Comparison of ENCODE assay signal across 9 cellular contexts in genomic region chr1:16168144-16168496, GRCh38. TPM values are rescaled to one million over a fixed set of nuclear protein-coding genes. Genes with fewer than 3 reads are reported as not detected.
A peak's percentile ranks its signal among the peaks of the same experiment; 100 is the strongest.
DNase-seq lines count a peak whose midpoint lies in the region; ATAC-seq and TF ChIP-seq lines count a peak whose summit lies in the region.
"Not testable (repeated sequence)": the region's sequence is repeated elsewhere in the genome, so short reads cannot be mapped to it uniquely, and the experiment has no call there.
"Had no signal": no experiment of that assay in that cellular context is flagged by ENCODE, and none has a peak within 500 bp of the region (broad histone marks: within the 10 kb centered on the region; RNA-seq: fewer than 3 reads in every experiment).

No MANE protein-coding gene starts in this region.

- not testable (repeated sequence) for H3K9me2 ChIP-seq in MM.1S (replicated peaks; ENCODE audit: insufficient read depth, low read length)

- H3K4me1 Mint-ChIP-seq in activated CD4-positive, alpha-beta T cell treated with anti-CD3 and anti-CD28 coated beads for 36 hours: peaks cover 43% of the 10 kb centered on the region

- not testable (repeated sequence) for H3K14ac ChIP-seq in mesenchymal stem cell (ENCODE audit: low read length in 2 of 2)

- not testable (repeated sequence) for H3K27ac ChIP-seq in DND-41 (ENCODE audit: low read length); MM.1S (ENCODE audit: low read length); fibroblast of lung (ENCODE audit: insufficient read depth, low read length); mesenchymal stem cell (ENCODE audit: low read length, poor library complexity, severe bottlenecking); parathyroid adenoma
- H3K27ac ChIP-seq in transverse colon: peak overlapping the region in 2 of 4 donors; percentile 56

- TF ChIP-seq CTCF in DND-41 (IDR thresholded peaks at IDR 0.05; ENCODE audit: borderline replicate concordance, extremely low read depth, low read length, poor library complexity, severe bottlenecking); MM.1S (IDR thresholded peaks at IDR 0.05; ENCODE audit: low read length); astrocyte of the cerebellum (IDR thresholded peaks at IDR 0.05; ENCODE audit: low read depth, low read length, missing control alignments); fibroblast of lung (conservative IDR thresholded peaks at IDR 0.05 in 1 of 2, IDR thresholded peaks at IDR 0.05 in 1 of 2; ENCODE audit: low read depth in 1 of 2, low read length in 2 of 2); parathyroid adenoma (IDR thresholded peaks at IDR 0.05); transverse colon (IDR thresholded peaks at IDR 0.05): not testable (repeated sequence)

- H3K18ac ChIP-seq in mesenchymal stem cell (ENCODE audit: low read depth in 1 of 2, low read length in 2 of 2): not testable (repeated sequence)

- H3K4me3 Mint-ChIP-seq in activated CD4-positive, alpha-beta T cell treated with anti-CD3 and anti-CD28 coated beads for 36 hours: peak overlapping the region; percentile 44

- H4K20me1 ChIP-seq in DND-41 (ENCODE audit: insufficient read depth, low read length): peaks cover 40% of the 10 kb centered on the region
- H4K20me1 ChIP-seq in MM.1S (ENCODE audit: insufficient read depth, low read length); fibroblast of lung (ENCODE audit: control insufficient read depth, extremely low read depth, insufficient read depth, low read length): not testable (repeated sequence)

- ATAC-seq in DND-41 (ENCODE audit: insufficient read depth, low read depth); activated CD4-positive, alpha-beta T cell treated with anti-CD3 and anti-CD28 coated beads for 36 hours: not testable (repeated sequence)

- not testable (repeated sequence) for H3K36me3 Mint-ChIP-seq in activated CD4-positive, alpha-beta T cell treated with anti-CD3 and anti-CD28 coated beads for 36 hours (ENCODE audit: low read depth)

- H3F3A ChIP-seq in MM.1S (ENCODE audit: insufficient read depth, low read length): not testable (repeated sequence)

- H2BK120ac ChIP-seq in mesenchymal stem cell (ENCODE audit: low read depth, low read length): not testable (repeated sequence)

- H4K8ac ChIP-seq in mesenchymal stem cell (ENCODE audit: low read length): not testable (repeated sequence)

- not testable (repeated sequence) for H3K27me3 Mint-ChIP-seq in activated CD4-positive, alpha-beta T cell treated with anti-CD3 and anti-CD28 coated beads for 36 hours

- H2BK5ac ChIP-seq in mesenchymal stem cell (ENCODE audit: low read depth, low read length, poor library complexity, severe bottlenecking): not testable (repeated sequence)

- peak overlapping the region; percentile 56; the same call in 1 of the 2 replicates for H3K4me2 ChIP-seq in DND-41 (ENCODE audit: insufficient read depth, low read length)
- H3K4me2 ChIP-seq in MM.1S (ENCODE audit: low read depth, low read length): peak overlapping the region; percentile 63; the same call in 1 of the 2 replicates
- peak overlapping the region; percentile 81 for H3K4me2 ChIP-seq in fibroblast of lung (ENCODE audit: extremely low read depth, insufficient read depth, low read length)
- H3K4me2 ChIP-seq in mesenchymal stem cell (ENCODE audit: low read length, poor library complexity, severe bottlenecking); parathyroid adenoma (ENCODE audit: low read length): not testable (repeated sequence)

- peaks cover 19% of the 10 kb centered on the region for H3K4me1 ChIP-seq in DND-41 (ENCODE audit: insufficient read depth, low read length)
- H3K4me1 ChIP-seq in MM.1S (ENCODE audit: low read length); fibroblast of lung (ENCODE audit: control insufficient read depth, extremely low read depth, insufficient read depth, low read length); parathyroid adenoma: not testable (repeated sequence)
- peaks cover 30% of the 10 kb centered on the region for H3K4me1 ChIP-seq in mesenchymal stem cell (ENCODE audit: control insufficient read depth, insufficient read depth, low read depth, low read length)
- H3K4me1 ChIP-seq in transverse colon: peaks cover 9 to 54% (median 32%) of the 10 kb centered on the region in 4 donors

- H3K79me2 ChIP-seq in DND-41 (ENCODE audit: insufficient read depth, low read length); MM.1S (ENCODE audit: low read length); fibroblast of lung (ENCODE audit: control insufficient read depth, insufficient read depth, low read length); parathyroid adenoma: not testable (repeated sequence)

- H3K9ac ChIP-seq in DND-41 (ENCODE audit: low read depth, low read length); MM.1S (ENCODE audit: low read length); fibroblast of lung (ENCODE audit: insufficient read depth, low read length); mesenchymal stem cell (ENCODE audit: low read length); parathyroid adenoma: not testable (repeated sequence)

- intact Hi-C loops in activated CD4-positive, alpha-beta T cell treated with anti-CD3 and anti-CD28 coated beads for 36 hours (cut with DNase I, micrococcal nuclease): loop anchor here in 1 of 2 experiments (2.0 kb wide), 1 partner anchor 39 kb away; no protein-coding TSS in a partner anchor
- intact Hi-C loops in transverse colon (cut with DNase I; ENCODE audit: low total_unique reads): not testable (repeated sequence)

- H3K4me3 ChIP-seq in DND-41 (ENCODE audit: low read depth in 1 of 2, low read length in 2 of 2); MM.1S (ENCODE audit: low read length); mesenchymal stem cell (ENCODE audit: insufficient read depth in 1 of 2, low read depth in 1 of 2, low read length in 2 of 2); parathyroid adenoma (ENCODE audit: low read depth, low read length): not testable (repeated sequence)
- peak overlapping the region; percentile 43 for H3K4me3 ChIP-seq in astrocyte of the cerebellum (ENCODE audit: low read depth, low read length)
- peak overlapping the region in 1 of 4 experiments; percentile 57 for H3K4me3 ChIP-seq in fibroblast of lung (replicated peaks in 1 of 4; ENCODE audit: control extremely low read depth in 1 of 4, insufficient read depth in 1 of 4, low read depth in 3 of 4, low read length in 4 of 4)
- H3K4me3 ChIP-seq in transverse colon: peak overlapping the region in 3 of 4 donors; percentile 28 to 57 (median 55)

- not testable (repeated sequence) for H3K4ac ChIP-seq in mesenchymal stem cell (ENCODE audit: low read depth in 1 of 2, low read length in 2 of 2)

- 54% methylated on average over 9 of the region's 10 CpGs for WGBS in mesenchymal stem cell
- 58% methylated on average over 10 of the region's 10 CpGs; no CpG with 5 or more reads in 1 of the 2 donors for WGBS in transverse colon (ENCODE audit: low coverage in 1 of 2), 2 donors

- POLR2A ChIA-PET in activated CD4-positive, alpha-beta T cell treated with anti-CD3 and anti-CD28 coated beads for 36 hours (lab: Charles Lee): not testable (repeated sequence)

- CTCF ChIA-PET in activated CD4-positive, alpha-beta T cell treated with anti-CD3 and anti-CD28 coated beads for 36 hours (lab: Charles Lee): interaction anchor here (1.2 to 3.1 kb wide), 2 partner anchors 16 to 85 kb away, joined by 5 to 10 read pairs; no protein-coding TSS in a partner anchor

- not testable (repeated sequence) for H3K9me3 ChIP-seq in DND-41 (ENCODE audit: insufficient read depth, low read length, severe bottlenecking); MM.1S (replicated peaks; ENCODE audit: insufficient read depth, low read length); fibroblast of lung (ENCODE audit: control insufficient read depth, insufficient read depth, low read depth, low read length); mesenchymal stem cell (ENCODE audit: control insufficient read depth, low read length); parathyroid adenoma (ENCODE audit: control insufficient read depth, low read length); transverse colon

- not testable (repeated sequence) for H3K79me1 ChIP-seq in mesenchymal stem cell (replicated peaks; ENCODE audit: low read length, poor library complexity, severe bottlenecking)

- H3K36me3 ChIP-seq in DND-41 (ENCODE audit: insufficient read depth, low read length); MM.1S (replicated peaks; ENCODE audit: insufficient read depth, low read length); fibroblast of lung (ENCODE audit: control insufficient read depth, insufficient read depth, low read length); mesenchymal stem cell (ENCODE audit: control insufficient read depth in 1 of 2, insufficient read depth in 2 of 2, low read depth in 1 of 2, low read length in 2 of 2); parathyroid adenoma (ENCODE audit: control insufficient read depth, insufficient read depth, low read length); transverse colon: not testable (repeated sequence)

- in situ Hi-C loops in astrocyte of the cerebellum (cut with HindIII; ENCODE audit: low sequenced_read_pairs); transverse colon (cut with MboI; ENCODE audit: low pct_ligation_motif_present in 1 of 4, low pct_unique_long_range_greater_than_20kb in 1 of 4, low sequenced_read_pairs in 3 of 4): not testable (repeated sequence)

- TF ChIP-seq EP300 in transverse colon (IDR thresholded peaks at IDR 0.05; ENCODE audit: low read depth): not testable (repeated sequence)

- peak overlapping the region; percentile 52 for H4K91ac ChIP-seq in mesenchymal stem cell (ENCODE audit: low read length)

- not testable (repeated sequence) for H3K27ac Mint-ChIP-seq in activated CD4-positive, alpha-beta T cell treated with anti-CD3 and anti-CD28 coated beads for 36 hours

- H2AFZ ChIP-seq in DND-41 (ENCODE audit: low read depth, low read length); MM.1S (ENCODE audit: low read length); fibroblast of lung (ENCODE audit: low read length); mesenchymal stem cell (ENCODE audit: low read depth, low read length): not testable (repeated sequence)
- peak overlapping the region; percentile 73 for H2AFZ ChIP-seq in parathyroid adenoma

- DNase-seq in DND-41; MM.1S; activated CD4-positive, alpha-beta T cell treated with anti-CD3 and anti-CD28 coated beads for 36 hours; astrocyte of the cerebellum (ENCODE audit: low read depth); fibroblast of lung (ENCODE audit: low read depth in 2 of 2); mesenchymal stem cell; transverse colon: not testable (repeated sequence)

- not testable (repeated sequence) for H3K23ac ChIP-seq in mesenchymal stem cell (ENCODE audit: low read length in 2 of 2)

- not testable (repeated sequence) for H3K9me3 Mint-ChIP-seq in activated CD4-positive, alpha-beta T cell treated with anti-CD3 and anti-CD28 coated beads for 36 hours (ENCODE audit: low read depth)

- not testable (repeated sequence) for H2AK5ac ChIP-seq in mesenchymal stem cell (ENCODE audit: low read length, severe bottlenecking)

- peak overlapping the region; percentile 23 for H2BK15ac ChIP-seq in mesenchymal stem cell (ENCODE audit: low read depth, poor library complexity, severe bottlenecking)

- H3K27me3 ChIP-seq in DND-41 (ENCODE audit: insufficient read depth, low read length, poor library complexity): peaks cover 23% of the 10 kb centered on the region
- peaks cover 42% of the 10 kb centered on the region for H3K27me3 ChIP-seq in MM.1S (replicated peaks; ENCODE audit: insufficient read depth, low read length)
- H3K27me3 ChIP-seq in fibroblast of lung (ENCODE audit: control insufficient read depth, insufficient read depth, low read length); mesenchymal stem cell (ENCODE audit: control insufficient read depth in 1 of 2, insufficient read depth in 1 of 2, low read length in 2 of 2); parathyroid adenoma (ENCODE audit: control insufficient read depth, insufficient read depth, low read length); transverse colon: not testable (repeated sequence)

- not testable (repeated sequence) for TF ChIP-seq POLR2A in transverse colon (IDR thresholded peaks at IDR 0.05)

- peak overlapping the region in 1 of 2 experiments; percentile 92 for H2BK12ac ChIP-seq in mesenchymal stem cell (ENCODE audit: low read length in 2 of 2)

RNA-seq across cellular contexts. Expression of gene EPHA2, which starts 12.3 kb away (rescaled TPM):
- total RNA-seq in activated CD4-positive, alpha-beta T cell treated with anti-CD3 and anti-CD28 coated beads for 36 hours: under 1 TPM; 0.19 to 0.21 TPM
- total RNA-seq in fibroblast of lung: 21.1 and 24.6 TPM in 2 replicates
- polyA plus RNA-seq in fibroblast of lung: 9.8 and 22.6 TPM in 2 replicates
- 11.0 and 26.4 TPM in 2 replicates for polyA plus RNA-seq in fibroblast of lung (2012)
- polyA minus RNA-seq in fibroblast of lung (ENCODE audit: low replicate concordance): 46.5 and 99.3 TPM in 2 replicates
- 31.9 TPM for polyA plus RNA-seq in mesenchymal stem cell (2013, experiment 1 of 2)
- polyA plus RNA-seq in mesenchymal stem cell (2013, experiment 2 of 2): 31.0 TPM
- 10 to 100 TPM in 3 of 4 donors, 1 to 10 TPM in 1; 2.6 to 68.8 (median 30.5) TPM for total RNA-seq in transverse colon
- polyA plus RNA-seq: CD14-positive monocyte had no signal

RNA-seq across cellular contexts. Expression of gene ARHGEF19, which starts 44.3 kb away (rescaled TPM):
- 1 to 10 TPM; 4.9 to 6.5 TPM for total RNA-seq in activated CD4-positive, alpha-beta T cell treated with anti-CD3 and anti-CD28 coated beads for 36 hours
- total RNA-seq in fibroblast of lung (3.3 and 3.6 TPM in 2 replicates), transverse colon (10 to 100 TPM in 2 of 4 donors, 1 to 10 TPM in 2; 5.7 to 46.8 (median 10.8) TPM)
- 2.5 and 3.3 TPM in 2 replicates for polyA plus RNA-seq in fibroblast of lung
- polyA plus RNA-seq in fibroblast of lung (2012): 4.9 and 5.1 TPM in 2 replicates
- 6.9 and 7.3 TPM in 2 replicates for polyA minus RNA-seq in fibroblast of lung (ENCODE audit: low replicate concordance)
- 4.5 TPM for polyA plus RNA-seq in mesenchymal stem cell (2013, experiment 1 of 2)
- 4.5 TPM for polyA plus RNA-seq in mesenchymal stem cell (2013, experiment 2 of 2)
